1 cellular context compared by ENCODE assay signal in genomic region chr22:49826603-49827306, GRCh38.
A peak's percentile ranks its signal among the peaks of the same experiment; 100 is the strongest.
TF ChIP-seq lines count a peak whose summit lies in the region.

No MANE protein-coding gene starts in this region.

TF ChIP-seq in K562, 482 proteins besides CTCF, POLR2A, EP300 and RAD21 (continued from another document):
- TF ChIP-seq ARID3A (IDR thresholded peaks at IDR 0.05; ENCODE audit: borderline replicate concordance, low read depth, low read length): no peak
- no peak for TF ChIP-seq E2F8 (IDR thresholded peaks at IDR 0.05; ENCODE audit: low read depth, partially characterized antibody)
- peak; percentile 74 for TF ChIP-seq RBFOX2 (IDR thresholded peaks at IDR 0.05; ENCODE audit: low read depth, low read length)
- TF ChIP-seq GTF3C2 (IDR thresholded peaks at IDR 0.05; ENCODE audit: borderline replicate concordance, extremely low read depth, insufficient read length): no peak
- TF ChIP-seq ELF2 (CRISPR knock-in tag; IDR thresholded peaks at IDR 0.05): no peak
- TF ChIP-seq ZNF232 (CRISPR knock-in tag; IDR thresholded peaks at IDR 0.05): no peak
- no peak for TF ChIP-seq DNMT1 (IDR thresholded peaks at IDR 0.05)
- no peak for TF ChIP-seq ZBTB26 (CRISPR knock-in tag; IDR thresholded peaks at IDR 0.05)
- TF ChIP-seq EP400 (IDR thresholded peaks at IDR 0.05): peak; percentile 37; the same call in 1 of the 2 replicates
- peak; percentile 83 for TF ChIP-seq ZFX (CRISPR knock-in tag; IDR thresholded peaks at IDR 0.05)
TF ChIP-seq in K562: peak in this region for 15.
